24 cellular contexts compared by ENCODE assay signal in genomic region chr3:128367221-128367620, GRCh38.
"Had no signal": no experiment of that assay in that cellular context is flagged by ENCODE, and none has a peak within 500 bp of the region (broad histone marks: within the 10 kb centered on the region; RNA-seq: fewer than 3 reads in every experiment).

No MANE protein-coding gene starts in this region.

- H3K36me3 ChIP-seq: breast epithelium, neutrophil, pancreas, right lobe of liver, uterus had no signal

- H3K27me3 Mint-ChIP-seq: activated naive CD8-positive, alpha-beta T cell treated with anti-CD3 and anti-CD28 coated beads, Interleukin-2, amount 10 ng/mL, durations not matched to agents 7 days and 5 days; dendritic cell treated with granulocyte-macrophage colony-stimulating factor and Interleukin-4, amounts not matched to agents 40 ng/mL and 50 ng/mL, for 4 days had no signal

- H3K9me3 ChIP-seq: breast epithelium, neutrophil, pancreas, psoas muscle, right lobe of liver, testis, uterus had no signal

- H3K27me3 ChIP-seq: breast epithelium, foreskin keratinocyte, hepatocyte, neutrophil, pancreas, right lobe of liver, testis, uterus had no signal

- H3K4me3 Mint-ChIP-seq: activated naive CD8-positive, alpha-beta T cell treated with anti-CD3 and anti-CD28 coated beads, Interleukin-2, amount 10 ng/mL, durations not matched to agents 7 days and 5 days; activated T-cell treated with anti-CD3 and anti-CD28 coated beads, Interleukin-2, amount 50 U/mL, for 4 hours; dendritic cell treated with granulocyte-macrophage colony-stimulating factor and Interleukin-4, amounts not matched to agents 40 ng/mL and 50 ng/mL, for 4 days; immature natural killer cell; nephron had no signal

- H3K4me1 ChIP-seq: breast epithelium, foreskin keratinocyte, right lobe of liver, uterus had no signal

- DNase-seq: activated CD8-positive, alpha-beta memory T cell treated with anti-CD3 and anti-CD28 coated beads for 24 hours; activated CD8-positive, alpha-beta memory T cell treated with anti-CD3 and anti-CD28 coated beads, Interleukin-2, amount 50 U/mL, for 48 hours; activated naive CD4-positive, alpha-beta T cell treated with Interleukin-2 at 50 U/mL for 16 hours; activated naive CD8-positive, alpha-beta T cell treated with anti-CD3 and anti-CD28 coated beads, Interleukin-2, amount 10 ng/mL, durations not matched to agents 7 days and 5 days; activated T-cell treated with anti-CD3 and anti-CD28 coated beads, Interleukin-2, amount 50 U/mL, for 4 hours; amniotic stem cell; effector CD4-positive, alpha-beta T cell; foreskin keratinocyte; immature natural killer cell; psoas muscle; stimulated activated CD8-positive, alpha-beta memory T cell treated with anti-CD3 and anti-CD28 coated beads, Interleukin-4, amount 100 ng/mL, for 48 hours; stimulated activated naive CD4-positive, alpha-beta T cell; T-helper 9 cell; testis; trophoblast cell; uterus had no signal

- H3K36me3 Mint-ChIP-seq: activated naive CD8-positive, alpha-beta T cell treated with anti-CD3 and anti-CD28 coated beads, Interleukin-2, amount 10 ng/mL, durations not matched to agents 7 days and 5 days had no signal

- H3K9me3 Mint-ChIP-seq: activated naive CD8-positive, alpha-beta T cell treated with anti-CD3 and anti-CD28 coated beads, Interleukin-2, amount 10 ng/mL, durations not matched to agents 7 days and 5 days; activated T-cell treated with anti-CD3 and anti-CD28 coated beads, Interleukin-2, amount 50 U/mL, for 4 hours; dendritic cell treated with granulocyte-macrophage colony-stimulating factor and Interleukin-4, amounts not matched to agents 40 ng/mL and 50 ng/mL, for 4 days; immature natural killer cell; nephron had no signal

- H3K4me1 Mint-ChIP-seq: immature natural killer cell had no signal

- H3K4me3 ChIP-seq: breast epithelium, hepatocyte, pancreas, psoas muscle, right lobe of liver, skin epidermis, testis, uterus had no signal

- ATAC-seq: activated T-cell treated with anti-CD3 and anti-CD28 coated beads, Interleukin-2, amount 50 U/mL, for 4 hours; foreskin keratinocyte; right lobe of liver had no signal

- H3K27ac ChIP-seq: breast epithelium, foreskin keratinocyte, hepatocyte, neutrophil, pancreas, psoas muscle, right lobe of liver, skin epidermis, testis, uterus had no signal

- H3K27ac Mint-ChIP-seq: activated naive CD8-positive, alpha-beta T cell treated with anti-CD3 and anti-CD28 coated beads, Interleukin-2, amount 10 ng/mL, durations not matched to agents 7 days and 5 days; dendritic cell treated with granulocyte-macrophage colony-stimulating factor and Interleukin-4, amounts not matched to agents 40 ng/mL and 50 ng/mL, for 4 days; immature natural killer cell had no signal
